Comparison of ENCODE assay signal across 9 cellular contexts in genomic region chr12:101793401-101793800, GRCh38. TPM values are rescaled to one million over a fixed set of nuclear protein-coding genes. Genes with fewer than 3 reads are reported as not detected.
DNase-seq lines count a peak whose midpoint lies in the region; ATAC-seq and TF ChIP-seq lines count a peak whose summit lies in the region.
"Had no signal": no experiment of that assay in that cellular context is flagged by ENCODE, and none has a peak within 500 bp of the region (broad histone marks: within the 10 kb centered on the region; RNA-seq: fewer than 3 reads in every experiment).

No MANE protein-coding gene starts in this region.

- TF ChIP-seq CTCF in DND-41 (IDR thresholded peaks at IDR 0.05; ENCODE audit: borderline replicate concordance, extremely low read depth, low read length, poor library complexity, severe bottlenecking) = no peak
- TF ChIP-seq CTCF in fibroblast of the aortic adventitia (IDR thresholded peaks at IDR 0.05; ENCODE audit: insufficient read depth, low read length) = no peak

- no peak overlapping the region for H3K4me3 ChIP-seq in DND-41 (ENCODE audit: low read depth in 1 of 2, low read length in 2 of 2)
- H3K4me3 ChIP-seq in fibroblast of the aortic adventitia (ENCODE audit: low read depth, low read length) = no peak overlapping the region

- H3K9me3 ChIP-seq in DND-41 (ENCODE audit: insufficient read depth, low read length, severe bottlenecking) = no peaks in the 10 kb centered on the region

- H3K36me3 ChIP-seq in DND-41 (ENCODE audit: insufficient read depth, low read length) = peaks cover 53% of the 10 kb centered on the region

- peak overlapping the region; percentile 12; the same call in 1 of the 2 replicates for H3K27ac ChIP-seq in DND-41 (ENCODE audit: low read length)

- H4K20me1 ChIP-seq in DND-41 (ENCODE audit: insufficient read depth, low read length) = no peaks in the 10 kb centered on the region

- peaks cover 37% of the 10 kb centered on the region for H3K79me2 ChIP-seq in DND-41 (ENCODE audit: insufficient read depth, low read length)

- no peak for ATAC-seq in DND-41 (ENCODE audit: insufficient read depth, low read depth)
- ATAC-seq in GM19452 (IDR thresholded peaks at IDR 0.05; ENCODE audit: unreplicated experiment) = peak; percentile 66

- no peak overlapping the region for H3K9ac ChIP-seq in DND-41 (ENCODE audit: low read depth, low read length)

- no peak overlapping the region for H3K4me2 ChIP-seq in DND-41 (ENCODE audit: insufficient read depth, low read length)

- H2AFZ ChIP-seq in DND-41 (ENCODE audit: low read depth, low read length) = no peak overlapping the region

- DNase-seq in DND-41 (no peak), MV-4-11 (lab: John Stamatoyannopoulos, UW) (peak; percentile 8), fibroblast of the aortic adventitia (ENCODE audit: low read depth) (peak; percentile 66), NAMALWA (ENCODE audit: low spot score) (no peak), medulla oblongata (ENCODE audit: extremely low spot score) (no peak), AML-193 (lab: John Stamatoyannopoulos, UW) (no peak)
- DNase-seq in activated CD8-positive, alpha-beta memory T cell treated with anti-CD3 and anti-CD28 coated beads for 24 hours = no peak
- DNase-seq: NCI-H2029 treated with DMSO at 0.1 percent for 48 hours had no signal

- no peaks in the 10 kb centered on the region for H3K27me3 ChIP-seq in DND-41 (ENCODE audit: insufficient read depth, low read length, poor library complexity)

- peaks cover 45% of the 10 kb centered on the region for H3K4me1 ChIP-seq in DND-41 (ENCODE audit: insufficient read depth, low read length)

RNA-seq across cellular contexts. Expression of gene GNPTAB, which starts 37.4 kb away (rescaled TPM):
- total RNA-seq in fibroblast of the aortic adventitia (ENCODE audit: low replicate concordance) = 31.5 and 38.3 TPM in 2 replicates

RNA-seq across cellular contexts. Expression of gene SYCP3, which starts 54.1 kb away (rescaled TPM):
- 0.18 and 0.82 TPM in 2 replicates for total RNA-seq in fibroblast of the aortic adventitia (ENCODE audit: low replicate concordance)

Comparison
In these comparisons a context has a peak if more than half of its experiments do, and no peak if none do; other contexts are left out.
1. DNase-seq: peak in MV-4-11 (single experiment) and fibroblast of the aortic adventitia (single experiment); none in DND-41 (single experiment), activated CD8-positive, alpha-beta memory T cell treated with anti-CD3 and anti-CD28 coated beads for 24 hours (single experiment), NAMALWA (single experiment), medulla oblongata (single experiment) and AML-193 (0 of 2).